Comparison of ENCODE assay signal across 10 cellular contexts in the genomic region with DNA sequence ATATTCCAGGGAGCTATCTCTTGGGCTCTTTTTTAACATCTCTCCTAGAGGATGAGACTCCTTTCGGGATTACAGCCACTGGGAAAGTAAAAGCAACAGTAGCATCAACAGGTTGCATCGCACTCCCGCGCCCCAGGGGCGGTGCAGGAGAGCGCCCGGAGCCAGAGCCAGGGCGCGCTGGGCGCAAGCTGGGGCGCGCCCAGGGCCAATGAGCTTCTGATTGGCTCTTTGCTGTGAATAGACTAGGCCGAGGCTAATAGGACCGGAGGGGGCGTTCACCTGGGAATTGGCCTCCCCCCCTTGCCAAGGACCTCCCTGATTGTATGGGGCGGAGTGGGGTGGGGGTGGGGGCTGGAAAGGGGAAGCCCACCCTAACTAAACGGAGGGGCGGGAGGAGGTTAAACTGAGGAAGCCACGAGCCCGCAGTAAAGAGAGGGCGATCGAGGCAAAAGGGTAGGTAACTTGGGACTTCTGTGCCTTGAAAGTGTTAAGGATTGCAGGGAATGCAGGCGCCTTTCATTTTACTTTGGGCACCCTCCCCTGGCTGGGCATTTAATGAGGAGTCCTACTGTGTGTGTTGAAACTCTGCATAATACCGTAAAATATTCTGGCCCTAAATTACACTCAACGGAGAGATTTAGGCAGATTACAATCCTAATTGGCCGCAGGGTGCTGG. TPM values are rescaled to one million over a fixed set of nuclear protein-coding genes. Genes with fewer than 3 reads are reported as not detected.
DNase-seq lines count a peak whose midpoint lies in the region; ATAC-seq lines count a peak whose summit lies in the region.
"Had no signal": no experiment of that assay in that cellular context is flagged by ENCODE, and none has a peak within 500 bp of the region (broad histone marks: within the 10 kb centered on the region; RNA-seq: fewer than 3 reads in every experiment).

No MANE protein-coding gene starts in this region.

- no peak overlapping the region for H3K27ac Mint-ChIP-seq in immature natural killer cell

- peaks cover 0 to 12% (median 4%) of the 10 kb centered on the region in 3 donors for H3K36me3 Mint-ChIP-seq in immature natural killer cell

- no peak overlapping the region for H3K4me3 Mint-ChIP-seq in immature natural killer cell

- H3K4me3 ChIP-seq in SK-N-MC, result peak overlapping the region; percentile 78
- peak overlapping the region; percentile 28 for H3K4me3 ChIP-seq in iPS-11a (ENCODE audit: low read depth, low read length)
- H3K4me3 ChIP-seq in MG63, result no peak overlapping the region

- peaks cover 16 to 25% (median 22%) of the 10 kb centered on the region in 3 donors for H3K27me3 Mint-ChIP-seq in immature natural killer cell (ENCODE audit: low read depth in 3 of 3)

- ATAC-seq in sciatic nerve, result peak; percentile 22

- no peak overlapping the region for H3K9ac ChIP-seq in SK-N-MC (ENCODE audit: insufficient read length)

- peaks cover 0 to 6% of the 10 kb centered on the region in 2 donors for H3K4me1 Mint-ChIP-seq in immature natural killer cell

- H3K27me3 ChIP-seq in MG63, result peaks cover 27% of the 10 kb centered on the region

- DNase-seq in NCI-H345 (lab: John Stamatoyannopoulos, UW) (peak; percentile 8), NCI-H345 treated with DMSO at 0.1 percent for 48 hours (lab: John Stamatoyannopoulos, UW; ENCODE audit: unreplicated experiment) (no peak), SK-N-MC (ENCODE audit: low read depth, low spot score) (no peak), sciatic nerve (ENCODE audit: low spot score) (no peak), immature natural killer cell (no peak), medulla oblongata (ENCODE audit: extremely low spot score) (no peak), MG63 (no peak)
- DNase-seq: stomach had no signal

- H3K9me3 ChIP-seq in SK-N-MC (ENCODE audit: low read depth, low read length), result no peaks in the 10 kb centered on the region
- H3K9me3 ChIP-seq in MG63, result no peaks in the 10 kb centered on the region

- H3K9me3 Mint-ChIP-seq in immature natural killer cell, result peaks cover 3 to 49% (median 17%) of the 10 kb centered on the region in 6 donors

- no peaks in the 10 kb centered on the region for H3K36me3 ChIP-seq in SK-N-MC (ENCODE audit: insufficient read depth, low read length)
- no peaks in the 10 kb centered on the region for H3K36me3 ChIP-seq in MG63
- H3K36me3 ChIP-seq: stomach had no signal

- no peak overlapping the region for H3K27ac ChIP-seq in SK-N-MC
- H3K27ac ChIP-seq: stomach had no signal

- intact Hi-C loops in sciatic nerve (cut with DNase I), result no loop called here

RNA-seq across cellular contexts. Expression of a gene that starts 1.1 kb away (rescaled TPM):
- total RNA-seq in sciatic nerve, result not detected
- polyA plus RNA-seq in immature natural killer cell, result not detected
- not detected in 2 replicates for total RNA-seq in MG63 (2014; rRNA removed; shearing (Covaris generic); ENCODE audit: low replicate concordance)
- total RNA-seq: activated CD8-positive, alpha-beta memory T cell treated with anti-CD3 and anti-CD28 coated beads for 36 hours had no signal
- polyA plus RNA-seq: stomach had no signal
